In genomic region chr16:31094424-31095120, GRCh38 we compare ENCODE assay signal across 7 cellular contexts. TPM values are rescaled to one million over a fixed set of nuclear protein-coding genes. Genes with fewer than 3 reads are reported as not detected.
DNase-seq lines count a peak whose midpoint lies in the region; ATAC-seq and TF ChIP-seq lines count a peak whose summit lies in the region.

Gene VKORC1, minus strand, starts transcription at chr16:31094797. Its CDS starts 68 bp downstream, at chr16:31094729.

- peak within 1 kb of the TSS; percentile 10 for H3K4me3 ChIP-seq in hepatocyte
- peak within 1 kb of the TSS; percentile 89 for H3K4me3 ChIP-seq in retinal pigment epithelial cell (ENCODE audit: low read length)

- H3K9me3 ChIP-seq in hepatocyte (ENCODE audit: low read depth): no peaks in the 10 kb centered on the region

- peak; percentile 59 for TF ChIP-seq POLR2A in GM18505 (IDR thresholded peaks at IDR 0.05; ENCODE audit: borderline replicate concordance, extremely low read depth, insufficient read depth, insufficient read length)

- DNase-seq in NCI-H2029 (lab: John Stamatoyannopoulos, UW) (peak; percentile 94), T1000 (lab: John Stamatoyannopoulos, UW) (peak; percentile 95), astrocyte of the hippocampus (ENCODE audit: low read depth, low spot score) (peak; percentile 99), hepatocyte (ENCODE audit: low spot score) (peak; percentile 95), retinal pigment epithelial cell (ENCODE audit: low read depth) (peak; percentile 93)

- H3K36me3 ChIP-seq in hepatocyte (replicated peaks; ENCODE audit: insufficient read depth, low read depth): no peaks in the 10 kb centered on the region

- H4K20me1 ChIP-seq in hepatocyte (ENCODE audit: insufficient read depth, poor library complexity, severe bottlenecking): no peaks in the 10 kb centered on the region

- H3K9me2 ChIP-seq in hepatocyte (replicated peaks; ENCODE audit: insufficient read depth): no peaks in the 10 kb centered on the region

- no peaks in the 10 kb centered on the region for H3K27me3 ChIP-seq in hepatocyte

- TF ChIP-seq CTCF in hepatocyte (IDR thresholded peaks at IDR 0.05; ENCODE audit: poor library complexity): no peak
- TF ChIP-seq CTCF in retinal pigment epithelial cell (conservative IDR thresholded peaks at IDR 0.05; ENCODE audit: low read depth, low read length): no peak

- H3K79me2 ChIP-seq in hepatocyte: peaks cover 14% of the 10 kb centered on the region

- WGBS in hepatocyte (ENCODE audit: low lambda C conversion rate, missing lambda C conversion rate): 1% methylated on average over 67 of the region's 69 CpGs

- no peaks in the 10 kb centered on the region for H3K4me1 ChIP-seq in hepatocyte (ENCODE audit: insufficient read depth)

- H3K27ac ChIP-seq in hepatocyte: peak within 1 kb of the TSS; percentile 71

- peak within 1 kb of the TSS; percentile 25 for H2AFZ ChIP-seq in hepatocyte

- ATAC-seq in GM18505 (IDR thresholded peaks at IDR 0.05; ENCODE audit: unreplicated experiment) (peak; percentile 88), HG02970 (IDR thresholded peaks at IDR 0.05; ENCODE audit: low FRiP score, unreplicated experiment) (peak; percentile 69)

- H3K4me2 ChIP-seq in hepatocyte: peak within 1 kb of the TSS; percentile 93

RNA-seq across cellular contexts. Expression of gene VKORC1, which starts in this region (rescaled TPM):
- total RNA-seq in hepatocyte: 105 and 128 TPM in 2 replicates
- polyA plus RNA-seq in hepatocyte: 195 and 228 TPM in 2 replicates

Comparison
In these comparisons a context has a peak if more than half of its experiments do, and no peak if none do; other contexts are left out.
1. Peak in every context shown above with its lines: DNase-seq, ATAC-seq, H3K4me3 ChIP-seq and H3K27ac ChIP-seq.